1 cellular context compared by ENCODE assay signal in the genomic region with DNA sequence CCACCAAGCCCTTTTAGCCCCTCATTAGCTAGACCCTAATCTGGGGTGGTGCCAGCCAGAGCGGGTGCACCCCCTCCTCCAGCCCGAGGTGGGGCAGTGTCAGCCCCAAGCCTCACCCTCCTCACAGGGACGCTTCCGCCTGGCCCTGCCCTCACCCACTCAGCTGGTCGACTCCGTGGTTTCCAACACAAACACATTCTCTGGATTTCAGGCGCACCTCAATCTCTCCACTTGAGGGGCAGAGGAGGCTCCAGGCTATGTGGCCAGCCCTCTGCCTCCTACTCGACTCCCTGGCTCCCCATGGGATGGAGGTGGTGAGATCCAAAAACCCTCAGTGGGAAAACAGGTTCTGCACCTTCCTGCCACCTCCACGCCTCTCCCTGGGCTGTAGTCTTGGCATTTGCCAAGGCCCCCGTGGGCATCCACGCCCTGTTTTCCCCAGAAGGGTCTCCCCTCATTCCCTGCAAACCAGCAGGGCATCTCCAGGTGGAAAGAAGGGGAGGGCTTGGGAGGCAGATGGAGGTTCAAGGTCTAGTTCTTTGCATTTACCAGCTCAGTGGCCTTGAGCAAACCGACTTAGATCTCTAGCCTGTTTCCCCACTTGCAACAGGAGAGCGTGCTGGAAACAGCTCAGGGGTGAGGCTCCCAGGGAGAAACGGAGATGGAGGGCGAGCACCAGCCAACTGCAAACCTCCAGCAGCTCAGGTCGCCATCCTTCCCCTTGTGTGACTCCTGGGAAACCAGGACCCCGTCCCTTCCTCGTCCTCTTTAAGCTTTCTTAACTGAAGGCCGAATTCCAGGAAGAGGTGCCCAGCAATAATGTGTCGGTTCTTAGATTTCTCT.
TF ChIP-seq lines count a peak whose summit lies in the region.

No MANE protein-coding gene starts in this region.

TF ChIP-seq in K562, 482 proteins besides CTCF, POLR2A, EP300 and RAD21 (continued from another document):
- TF ChIP-seq ZBTB33 (CRISPR knock-in tag; IDR thresholded peaks at IDR 0.05), result no peak
